9 cellular contexts compared by ENCODE assay signal in the genomic region with DNA sequence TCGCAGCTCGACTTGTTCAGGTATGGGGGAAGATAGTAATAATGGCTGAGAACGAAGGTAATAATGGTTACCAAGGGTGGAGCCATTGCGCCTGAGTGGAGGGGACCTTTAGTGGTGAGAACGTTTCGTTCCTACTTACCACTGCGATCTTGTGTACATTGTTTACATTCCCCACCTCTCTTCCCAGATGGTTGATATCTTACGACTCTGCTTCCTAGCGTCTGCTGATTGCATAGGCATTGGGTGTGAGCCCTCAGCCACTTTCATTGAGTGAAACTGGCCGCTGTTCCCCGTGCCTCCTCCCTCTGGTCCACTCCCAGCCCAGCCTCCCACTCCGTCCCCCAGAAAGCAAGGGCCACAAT. TPM values are rescaled to one million over a fixed set of nuclear protein-coding genes. Genes with fewer than 3 reads are reported as not detected.
A peak's percentile ranks its signal among the peaks of the same experiment; 100 is the strongest.
DNase-seq lines count a peak whose midpoint lies in the region; ATAC-seq, FAIRE-seq and TF ChIP-seq lines count a peak whose summit lies in the region.
"Had no signal": no experiment of that assay in that cellular context is flagged by ENCODE, and none has a peak within 500 bp of the region (broad histone marks: within the 10 kb centered on the region; RNA-seq: fewer than 3 reads in every experiment).

No MANE protein-coding gene starts in this region.

- intact Hi-C loops in Caco-2 (cut with micrococcal nuclease; ENCODE audit: unreplicated experiment) (no loop called here), body of pancreas (cut with DNase I) (no loop called here), HepG2 (cut with micrococcal nuclease; ENCODE audit: unreplicated experiment) (no loop called here)

- DNase-seq in Caco-2 (peak in 1 of 2 experiments; percentile 32), body of pancreas (no peak), HepG2 (ENCODE audit: low spot score) (peak; percentile 3), upper lobe of left lung (no peak), activated gamma-delta T cell (lab: John Stamatoyannopoulos, UW) (no peak), SKM-1 treated with dmso at 0.1 percent for 144 hours (lab: John Stamatoyannopoulos, UW; ENCODE audit: unreplicated experiment) (no peak)

- TF ChIP-seq CTCF in Caco-2 (IDR thresholded peaks at IDR 0.05; ENCODE audit: insufficient read depth in 1 of 2, low read depth in 1 of 2, low read length in 1 of 2, severe bottlenecking in 1 of 2, unreplicated experiment in 1 of 2), result no peak
- TF ChIP-seq CTCF in KMS-11 (conservative IDR thresholded peaks at IDR 0.05; ENCODE audit: low read depth, low read length), result no peak
- TF ChIP-seq CTCF in body of pancreas (IDR thresholded peaks at IDR 0.05), result no peak
- TF ChIP-seq CTCF in HepG2 (CRISPR knock-in tag; IDR thresholded peaks at IDR 0.05), result no peak
- no peak for TF ChIP-seq CTCF in upper lobe of left lung (IDR thresholded peaks at IDR 0.05)

- H3K27me3 ChIP-seq in Caco-2 (replicated peaks; ENCODE audit: control insufficient read depth, insufficient read depth, low read length) (no peaks in the 10 kb centered on the region), KMS-11 (ENCODE audit: insufficient read depth, low read depth) (no peaks in the 10 kb centered on the region), body of pancreas (no peaks in the 10 kb centered on the region), HepG2 (ENCODE audit: control insufficient read depth in 1 of 2, insufficient read depth in 2 of 2, low read length in 2 of 2) (no peaks in the 10 kb centered on the region; a peak in 1 of 5 replicates), upper lobe of left lung (no peaks in the 10 kb centered on the region)

- peak overlapping the region; percentile 99 for H3K4me3 Mint-ChIP-seq in Caco-2 (ENCODE audit: unreplicated experiment)

- H3K4me1 Mint-ChIP-seq in Caco-2 (ENCODE audit: low read depth, unreplicated experiment), result no peaks in the 10 kb centered on the region

- in situ Hi-C loops in HepG2 (cut with HindIII; ENCODE audit: extremely low pct_ligation_motif_present, low pct_unique_long_range_greater_than_20kb), result no loop called here

- H3K27ac ChIP-seq in KMS-11 (peak overlapping the region; percentile 96), body of pancreas (peak overlapping the region; percentile 54 to 90 (median 72)), HepG2 (ENCODE audit: extremely low read length, insufficient read depth, low read length) (peak overlapping the region; percentile 97), upper lobe of left lung (peak overlapping the region; percentile 85 to 88 (median 86))

- H3K4me1 ChIP-seq in Caco-2 (no peaks in the 10 kb centered on the region), KMS-11 (ENCODE audit: low read depth, poor library complexity, severe bottlenecking) (peaks cover 19% of the 10 kb centered on the region), body of pancreas (peaks cover 13% of the 10 kb centered on the region), HepG2 (ENCODE audit: insufficient read depth, low read length) (peaks cover 32% of the 10 kb centered on the region), upper lobe of left lung (peaks cover 12 to 23% (median 15%) of the 10 kb centered on the region in 4 donors)

- TF ChIP-seq POLR2A in body of pancreas (IDR thresholded peaks at IDR 0.05), result no peak
- TF ChIP-seq POLR2A in HepG2 (IDR thresholded peaks at IDR 0.05; ENCODE audit: insufficient read depth in 1 of 2, low read depth in 2 of 2, low read length in 2 of 2), result no peak; a peak in 1 of 4 replicates
- no peak for TF ChIP-seq POLR2A in upper lobe of left lung (IDR thresholded peaks at IDR 0.05)

- ATAC-seq in GM21381 (IDR thresholded peaks at IDR 0.05; ENCODE audit: unreplicated experiment), result peak; percentile 14
- ATAC-seq in body of pancreas, result peak; percentile 5
- ATAC-seq in HepG2, result peak; percentile 47
- ATAC-seq in upper lobe of left lung (ENCODE audit: low FRiP score in 2 of 2), result peak; percentile 3 to 17

- no peaks in the 10 kb centered on the region for H3K9me3 ChIP-seq in Caco-2
- no peaks in the 10 kb centered on the region for H3K9me3 ChIP-seq in body of pancreas
- H3K9me3 ChIP-seq in HepG2 (ENCODE audit: low read length), result no peaks in the 10 kb centered on the region
- no peaks in the 10 kb centered on the region for H3K9me3 ChIP-seq in upper lobe of left lung

- CTCF ChIA-PET in Caco-2 (lab: Charles Lee) (interaction anchor here (0.8 to 1.8 kb wide), 6 partner anchors 34 to 631 kb away, joined by 3 to 9 read pairs (median 6); a partner anchor contains a TSS), HepG2 (lab: Yijun Ruan, JAX; ENCODE audit: low intra/inter-chr PET ratio, low total read pairs) (no interaction called here)

- H3K9me3 Mint-ChIP-seq in Caco-2 (ENCODE audit: unreplicated experiment), result no peaks in the 10 kb centered on the region

- H4K20me1 ChIP-seq in KMS-11 (ENCODE audit: insufficient read depth) (no peaks in the 10 kb centered on the region), HepG2 (ENCODE audit: insufficient read depth, low read length) (no peaks in the 10 kb centered on the region)

- TF ChIP-seq EP300 in HepG2 (IDR thresholded peaks at IDR 0.05; ENCODE audit: low read depth in 2 of 2, low read length in 2 of 2) (no peak), HepG2 (CRISPR knock-in tag; IDR thresholded peaks at IDR 0.05; ENCODE audit: borderline replicate concordance) (no peak), upper lobe of left lung (IDR thresholded peaks at IDR 0.05) (no peak)

- FAIRE-seq in HepG2 (lab: Jason Lieb, UNC), result peak; percentile 44

- 0 to 1% methylated on average over 9 to 12 of the region's 12 CpGs for WGBS in body of pancreas, 2 donors
- 0% methylated on average over 3 of the region's 12 CpGs for WGBS in HepG2 (ENCODE audit: low lambda C conversion rate)
- WGBS in upper lobe of left lung, 2 donors, result 0 to 30% methylated on average over 6 to 12 of the region's 12 CpGs

- H3K79me2 ChIP-seq in KMS-11 (ENCODE audit: insufficient read depth, low read depth), result peaks cover 15% of the 10 kb centered on the region
- peaks cover 17% of the 10 kb centered on the region for H3K79me2 ChIP-seq in HepG2 (ENCODE audit: insufficient read depth, low read length)

- H2AFZ ChIP-seq in KMS-11 (ENCODE audit: low read depth), result peak overlapping the region; percentile 93; the same call in 1 of the 2 replicates
- no peak overlapping the region for H2AFZ ChIP-seq in HepG2 (ENCODE audit: low read length)

- H3K4me3 ChIP-seq in Caco-2 (ENCODE audit: low read depth, low read length), result peak overlapping the region; percentile 68
- H3K4me3 ChIP-seq in KMS-11 (IDR thresholded peaks at IDR 0.05; ENCODE audit: insufficient read depth, low read depth, low read length), result no peak overlapping the region
- peak overlapping the region; percentile 39 to 77 for H3K4me3 ChIP-seq in body of pancreas
- peak overlapping the region; percentile 69 to 78 (median 78) for H3K4me3 ChIP-seq in HepG2 (replicated peaks in 1 of 3; ENCODE audit: insufficient read depth in 1 of 3, low read depth in 2 of 3, low read length in 3 of 3)
- H3K4me3 ChIP-seq in upper lobe of left lung, result peak overlapping the region; percentile 36 to 81 (median 74)

- TSS peak; percentile 58 for BruUV-seq in Caco-2 (replicated peaks; lab: Mats Ljungman, UMichigan)
- BruUV-seq in HepG2 (replicated peaks; lab: Mats Ljungman, UMichigan), result TSS peak; percentile 70

- H3K4me2 ChIP-seq in KMS-11 (peak overlapping the region; percentile 71), HepG2 (ENCODE audit: low read depth, low read length) (peak overlapping the region; percentile 77)

- H3K36me3 Mint-ChIP-seq in Caco-2 (ENCODE audit: insufficient read depth, unreplicated experiment), result peaks cover 36% of the 10 kb centered on the region

- H3K9ac ChIP-seq in KMS-11 (peak overlapping the region; percentile 81; the same call in 1 of the 2 replicates), HepG2 (ENCODE audit: insufficient read depth, low read depth, low read length) (peak overlapping the region; percentile 83)

- H3K27me3 Mint-ChIP-seq in Caco-2 (ENCODE audit: insufficient read depth, unreplicated experiment), result no peaks in the 10 kb centered on the region

- peak overlapping the region; percentile 100 for H3K27ac Mint-ChIP-seq in Caco-2 (ENCODE audit: unreplicated experiment)

- no peaks in the 10 kb centered on the region for H3K36me3 ChIP-seq in Caco-2 (ENCODE audit: control insufficient read depth, insufficient read depth, low read length)
- H3K36me3 ChIP-seq in KMS-11 (ENCODE audit: insufficient read depth), result no peaks in the 10 kb centered on the region
- no peaks in the 10 kb centered on the region for H3K36me3 ChIP-seq in body of pancreas (replicated peaks in 1 of 2; ENCODE audit: insufficient read depth in 1 of 2, low read depth in 2 of 2)
- H3K36me3 ChIP-seq in HepG2 (replicated peaks in 1 of 2; ENCODE audit: control insufficient read depth in 1 of 2, insufficient read depth in 2 of 2, low read length in 2 of 2), result no peaks in the 10 kb centered on the region
- H3K36me3 ChIP-seq in upper lobe of left lung, result peaks cover 0 to 5% (median 0%) of the 10 kb centered on the region in 4 donors

- POLR2A ChIA-PET in Caco-2 (lab: Charles Lee), result interaction anchor here (1.2 to 1.4 kb wide), 3 partner anchors 34 to 300 kb away, joined by 4 to 19 read pairs (median 7); no protein-coding TSS in a partner anchor
- POLR2A ChIA-PET in HepG2 (lab: Yijun Ruan, JAX), result interaction anchor here (1.0 to 1.6 kb wide), 5 partner anchors 8 to 631 kb away, joined by 3 to 8 read pairs (median 4); a partner anchor contains a TSS

- TF ChIP-seq RAD21 in HepG2 (CRISPR knock-in tag; IDR thresholded peaks at IDR 0.05), result no peak

RNA-seq across cellular contexts. Expression of a gene that starts 0.8 kb away (rescaled TPM):
- total RNA-seq in Caco-2 (2022) (41.6 and 44.7 TPM in 2 replicates), body of pancreas (10 to 100 TPM; 39.9 to 64.1 TPM), HepG2 (2016; rRNA removed; fragmentation: Illumina TruSeq; extraction: Trizol) (59.3 and 79.4 TPM in 2 replicates), upper lobe of left lung (10 to 100 TPM; 35.3 to 62.1 (median 46.6) TPM)
- 41.2 and 48.2 TPM in 2 replicates for total RNA-seq in HepG2 (2016; cell fraction: cytosol; rRNA removed; fragmentation: Illumina TruSeq; extraction: Trizol; ENCODE audit: low read depth)
- total RNA-seq in HepG2 (2016; cell fraction: insoluble cytoplasmic fraction; rRNA removed; fragmentation: Illumina TruSeq; extraction: Trizol), result 61.2 and 79.0 TPM in 2 replicates
- total RNA-seq in HepG2 (2016; cell fraction: membrane; rRNA removed; fragmentation: Illumina TruSeq; extraction: Trizol), result 85.1 and 101 TPM in 2 replicates
- total RNA-seq in HepG2 (2016; cell fraction: nucleus; rRNA removed; fragmentation: Illumina TruSeq; extraction: Trizol), result 22.6 and 28.3 TPM in 2 replicates
- polyA plus RNA-seq in HepG2 (2011; rRNA removed), result 81.2 and 103 TPM in 2 replicates
- 90.3 and 98.3 TPM in 2 replicates for polyA plus RNA-seq in HepG2 (2011; cell fraction: cytosol; rRNA removed)
- 21.0 and 27.2 TPM in 2 replicates for polyA plus RNA-seq in HepG2 (2011; cell fraction: nucleus; rRNA removed)
- polyA plus RNA-seq in HepG2 (2012), result 81.1 and 87.5 TPM in 2 replicates
- 41.0 and 48.5 TPM in 2 replicates for polyA plus RNA-seq in HepG2 (2016; cell fraction: cytosol; fragmentation: Illumina TruSeq; extraction: Trizol; ENCODE audit: low read depth)
- 76.2 and 80.5 TPM in 2 replicates for polyA plus RNA-seq in HepG2 (2016; cell fraction: insoluble cytoplasmic fraction; fragmentation: Illumina TruSeq; extraction: Trizol; ENCODE audit: low read depth)
- polyA plus RNA-seq in HepG2 (2016; cell fraction: membrane; fragmentation: Illumina TruSeq; extraction: Trizol; ENCODE audit: low read depth), result 71.8 and 80.4 TPM in 2 replicates
- 31.4 and 31.9 TPM in 2 replicates for polyA plus RNA-seq in HepG2 (2016; cell fraction: nucleus; fragmentation: Illumina TruSeq; extraction: Trizol; ENCODE audit: insufficient read depth, low read depth)
- 31.7 and 45.1 TPM in 2 replicates for polyA minus RNA-seq in HepG2 (2011; rRNA and poly(A)+ RNA removed; ENCODE audit: low replicate concordance)
- polyA minus RNA-seq in HepG2 (2011; cell fraction: cytosol; rRNA and poly(A)+ RNA removed), result 31.8 and 39.3 TPM in 2 replicates
- polyA minus RNA-seq in HepG2 (2011; cell fraction: nucleus; rRNA and poly(A)+ RNA removed), result 15.8 and 17.3 TPM in 2 replicates

RNA-seq across cellular contexts. Expression of a gene that starts 43.2 kb away (rescaled TPM):
- total RNA-seq in Caco-2 (2022) (not detected in 2 replicates), body of pancreas (not detected), HepG2 (2016; rRNA removed; fragmentation: Illumina TruSeq; extraction: Trizol) (not detected in 2 replicates), upper lobe of left lung (not detected)
- not detected in 2 replicates for total RNA-seq in HepG2 (2016; cell fraction: cytosol; rRNA removed; fragmentation: Illumina TruSeq; extraction: Trizol; ENCODE audit: low read depth)
- total RNA-seq in HepG2 (2016; cell fraction: insoluble cytoplasmic fraction; rRNA removed; fragmentation: Illumina TruSeq; extraction: Trizol), result not detected in 2 replicates
- not detected in 2 replicates for total RNA-seq in HepG2 (2016; cell fraction: membrane; rRNA removed; fragmentation: Illumina TruSeq; extraction: Trizol)
- not detected in 2 replicates for total RNA-seq in HepG2 (2016; cell fraction: nucleus; rRNA removed; fragmentation: Illumina TruSeq; extraction: Trizol)
- polyA plus RNA-seq in HepG2 (2011; rRNA removed), result not detected in 2 replicates
- 0.03 TPM in 1 of 2 replicates, not detected in the other for polyA plus RNA-seq in HepG2 (2011; cell fraction: cytosol; rRNA removed)
- not detected in 2 replicates for polyA plus RNA-seq in HepG2 (2011; cell fraction: nucleus; rRNA removed)
- polyA plus RNA-seq in HepG2 (2012), result not detected in 2 replicates
- polyA plus RNA-seq in HepG2 (2016; cell fraction: cytosol; fragmentation: Illumina TruSeq; extraction: Trizol; ENCODE audit: low read depth), result not detected in 2 replicates
- polyA plus RNA-seq in HepG2 (2016; cell fraction: insoluble cytoplasmic fraction; fragmentation: Illumina TruSeq; extraction: Trizol; ENCODE audit: low read depth), result not detected in 2 replicates
- not detected in 2 replicates for polyA plus RNA-seq in HepG2 (2016; cell fraction: membrane; fragmentation: Illumina TruSeq; extraction: Trizol; ENCODE audit: low read depth)
- not detected in 2 replicates for polyA plus RNA-seq in HepG2 (2016; cell fraction: nucleus; fragmentation: Illumina TruSeq; extraction: Trizol; ENCODE audit: insufficient read depth, low read depth)
- polyA minus RNA-seq in HepG2 (2011; rRNA and poly(A)+ RNA removed; ENCODE audit: low replicate concordance), result not detected in 2 replicates
- not detected in 2 replicates for polyA minus RNA-seq in HepG2 (2011; cell fraction: cytosol; rRNA and poly(A)+ RNA removed)
- polyA minus RNA-seq in HepG2 (2011; cell fraction: nucleus; rRNA and poly(A)+ RNA removed), result not detected in 2 replicates
- total RNA-seq: temporal lobe had no signal
